ENCODE assay signal across 15 cellular contexts in the genomic region with DNA sequence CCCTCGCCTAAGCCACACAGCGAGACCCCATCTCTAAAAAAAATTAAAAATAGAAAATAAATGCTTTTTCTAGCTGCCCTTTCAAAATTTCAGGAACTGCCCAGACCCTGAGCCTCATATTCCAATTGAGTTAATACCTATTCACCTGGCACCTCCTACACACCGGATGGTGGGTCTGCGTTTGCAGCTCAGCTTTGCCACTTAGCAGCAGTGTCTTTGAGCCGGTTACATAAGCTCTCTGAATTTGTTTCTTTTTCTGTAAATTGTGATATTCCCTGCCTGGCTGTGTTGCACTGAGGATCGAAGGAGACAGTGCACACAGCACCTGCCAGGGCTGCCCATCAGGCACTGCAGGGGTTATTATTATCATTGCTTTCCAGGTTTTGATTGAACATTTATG.
DNase-seq lines count a peak whose midpoint lies in the region; ATAC-seq and TF ChIP-seq lines count a peak whose summit lies in the region.
"Had no signal": no experiment of that assay in that cellular context is flagged by ENCODE, and none has a peak within 500 bp of the region (broad histone marks: within the 10 kb centered on the region; RNA-seq: fewer than 3 reads in every experiment).

No MANE protein-coding gene starts in this region.

- no peaks in the 10 kb centered on the region for H3K4me1 Mint-ChIP-seq in activated CD4-positive, alpha-beta T cell treated with anti-CD3 and anti-CD28 coated beads, Interleukin-2, amount 10 ng/mL, durations not matched to agents 7 days and 5 days
- no peaks in the 10 kb centered on the region for H3K4me1 Mint-ChIP-seq in activated T-cell treated with anti-CD3 and anti-CD28 coated beads, Interleukin-2, amount 50 U/mL, for 4 hours (ENCODE audit: low read depth)
- H3K4me1 Mint-ChIP-seq: CD4-positive, CD25-positive, alpha-beta regulatory T cell had no signal

- DNase-seq in head of caudate nucleus (peak in 41 of 42 donors; percentile 15 to 86 (median 57)), putamen (ENCODE audit: low spot score) (peak; percentile 70), hepatocyte (ENCODE audit: low spot score) (no peak)
- DNase-seq in activated CD4-positive, alpha-beta T cell treated with anti-CD3 and anti-CD28 coated beads, Interleukin-2, amount 10 ng/mL, durations not matched to agents 7 days and 5 days = no peak
- DNase-seq in activated T-cell treated with anti-CD3 and anti-CD28 coated beads, Interleukin-2, amount 50 U/mL, for 4 hours = no peak
- DNase-seq: Caco-2; CD4-positive, CD25-positive, alpha-beta regulatory T cell; CD8-positive, alpha-beta T cell; DMS153; DND-41; GOT3; HCEC 1CT had no signal

- no peaks in the 10 kb centered on the region for H3K9me3 ChIP-seq in hepatocyte (ENCODE audit: low read depth)
- H3K9me3 ChIP-seq: BLaER1, Caco-2 had no signal

- no peaks in the 10 kb centered on the region for H3K79me2 ChIP-seq in hepatocyte

- intact Hi-C loops in head of caudate nucleus (cut with DNase I) = no loop called here

- H3K27ac Mint-ChIP-seq in activated CD4-positive, alpha-beta T cell treated with anti-CD3 and anti-CD28 coated beads, Interleukin-2, amount 10 ng/mL, durations not matched to agents 7 days and 5 days = no peak overlapping the region
- H3K27ac Mint-ChIP-seq: CD4-positive, CD25-positive, alpha-beta regulatory T cell; CD8-positive, alpha-beta T cell had no signal

- no peaks in the 10 kb centered on the region for H3K4me1 ChIP-seq in hepatocyte (ENCODE audit: insufficient read depth)
- H3K4me1 ChIP-seq: BLaER1, Caco-2 had no signal

- POLR2A ChIA-PET in activated CD4-positive, alpha-beta T cell treated with anti-CD3 and anti-CD28 coated beads, Interleukin-2, amount 10 ng/mL, durations not matched to agents 7 days and 5 days (lab: Charles Lee) = no interaction called here

- no peak for ATAC-seq in activated T-cell treated with anti-CD3 and anti-CD28 coated beads, Interleukin-2, amount 50 U/mL, for 4 hours
- ATAC-seq: CD8-positive, alpha-beta T cell had no signal

- H3K36me3 Mint-ChIP-seq in activated CD4-positive, alpha-beta T cell treated with anti-CD3 and anti-CD28 coated beads, Interleukin-2, amount 10 ng/mL, durations not matched to agents 7 days and 5 days (ENCODE audit: low read depth) = no peaks in the 10 kb centered on the region
- no peaks in the 10 kb centered on the region for H3K36me3 Mint-ChIP-seq in activated T-cell treated with anti-CD3 and anti-CD28 coated beads, Interleukin-2, amount 50 U/mL, for 4 hours (ENCODE audit: insufficient read depth)
- H3K36me3 Mint-ChIP-seq: CD4-positive, CD25-positive, alpha-beta regulatory T cell; CD8-positive, alpha-beta T cell had no signal

- H3K9me3 Mint-ChIP-seq in activated CD4-positive, alpha-beta T cell treated with anti-CD3 and anti-CD28 coated beads, Interleukin-2, amount 10 ng/mL, durations not matched to agents 7 days and 5 days = no peaks in the 10 kb centered on the region
- no peaks in the 10 kb centered on the region for H3K9me3 Mint-ChIP-seq in activated T-cell treated with anti-CD3 and anti-CD28 coated beads, Interleukin-2, amount 50 U/mL, for 4 hours
- H3K9me3 Mint-ChIP-seq: CD4-positive, CD25-positive, alpha-beta regulatory T cell; CD8-positive, alpha-beta T cell had no signal

- H4K20me1 ChIP-seq in hepatocyte (ENCODE audit: insufficient read depth, poor library complexity, severe bottlenecking) = no peaks in the 10 kb centered on the region
- H4K20me1 ChIP-seq: BLaER1 had no signal

- H3K27ac ChIP-seq in cingulate gyrus (ENCODE audit: low read depth, low read length) = peak overlapping the region; percentile 55
- H3K27ac ChIP-seq in hepatocyte = no peak overlapping the region
- H3K27ac ChIP-seq: BLaER1, C4-2B had no signal

- no peak overlapping the region for H3K4me3 Mint-ChIP-seq in activated CD4-positive, alpha-beta T cell treated with anti-CD3 and anti-CD28 coated beads, Interleukin-2, amount 10 ng/mL, durations not matched to agents 7 days and 5 days
- no peak overlapping the region for H3K4me3 Mint-ChIP-seq in activated T-cell treated with anti-CD3 and anti-CD28 coated beads, Interleukin-2, amount 50 U/mL, for 4 hours
- H3K4me3 Mint-ChIP-seq: CD4-positive, CD25-positive, alpha-beta regulatory T cell; CD8-positive, alpha-beta T cell had no signal

- no peak overlapping the region for H3K4me3 ChIP-seq in hepatocyte
- H3K4me3 ChIP-seq: BLaER1 had no signal

- CTCF ChIA-PET in activated CD4-positive, alpha-beta T cell treated with anti-CD3 and anti-CD28 coated beads, Interleukin-2, amount 10 ng/mL, durations not matched to agents 7 days and 5 days (lab: Charles Lee) = no interaction called here

- H3K9me2 ChIP-seq in hepatocyte (replicated peaks; ENCODE audit: insufficient read depth) = no peaks in the 10 kb centered on the region

- TF ChIP-seq CTCF in hepatocyte (IDR thresholded peaks at IDR 0.05; ENCODE audit: poor library complexity) = no peak

- H3K27me3 ChIP-seq in hepatocyte = no peaks in the 10 kb centered on the region
- H3K27me3 ChIP-seq: BLaER1 had no signal

- WGBS in hepatocyte (ENCODE audit: low lambda C conversion rate, missing lambda C conversion rate) = 92% methylated on average over 6 of the region's 6 CpGs

- H2AFZ ChIP-seq in hepatocyte = no peak overlapping the region

- H3K4me2 ChIP-seq in hepatocyte = no peak overlapping the region
- H3K4me2 ChIP-seq: BLaER1 had no signal

- peaks cover 16% of the 10 kb centered on the region for H3K27me3 Mint-ChIP-seq in activated CD4-positive, alpha-beta T cell treated with anti-CD3 and anti-CD28 coated beads, Interleukin-2, amount 10 ng/mL, durations not matched to agents 7 days and 5 days
- H3K27me3 Mint-ChIP-seq in activated T-cell treated with anti-CD3 and anti-CD28 coated beads, Interleukin-2, amount 50 U/mL, for 4 hours (ENCODE audit: low read depth) = peaks cover 2% of the 10 kb centered on the region

- no peaks in the 10 kb centered on the region for H3K36me3 ChIP-seq in hepatocyte (replicated peaks; ENCODE audit: insufficient read depth, low read depth)
- H3K36me3 ChIP-seq: BLaER1 had no signal

Comparison
In these comparisons a context has a peak if more than half of its experiments do, and no peak if none do; other contexts are left out.
1. DNase-seq: peak in head of caudate nucleus (41 of 42) and putamen (single experiment); none in hepatocyte (single experiment), activated CD4-positive, alpha-beta T cell treated with anti-CD3 and anti-CD28 coated beads, Interleukin-2, amount 10 ng/mL, durations not matched to agents 7 days and 5 days (single experiment) and activated T-cell treated with anti-CD3 and anti-CD28 coated beads, Interleukin-2, amount 50 U/mL, for 4 hours (single experiment).